ENCODE assay signal across 16 cellular contexts in genomic region chr10:87921934-87922688, GRCh38. TPM values are rescaled to one million over a fixed set of nuclear protein-coding genes. Genes with fewer than 3 reads are reported as not detected.
DNase-seq lines count a peak whose midpoint lies in the region; ATAC-seq and TF ChIP-seq lines count a peak whose summit lies in the region.
"Had no signal": no experiment of that assay in that cellular context is flagged by ENCODE, and none has a peak within 500 bp of the region (broad histone marks: within the 10 kb centered on the region; RNA-seq: fewer than 3 reads in every experiment).

No MANE protein-coding gene starts in this region.

- H4K8ac ChIP-seq in trophoblast cell (ENCODE audit: low read depth, low read length) = no peak overlapping the region

- H3K79me1 ChIP-seq in trophoblast cell (ENCODE audit: low read length) = no peaks in the 10 kb centered on the region

- no peak overlapping the region for H3K27ac ChIP-seq in trophoblast cell (ENCODE audit: low read depth, low read length)
- H3K27ac ChIP-seq: parathyroid adenoma, upper lobe of right lung had no signal

- no peak overlapping the region for H2BK120ac ChIP-seq in trophoblast cell (ENCODE audit: insufficient read depth, low read length, poor library complexity)

- peak overlapping the region; percentile 5 for H3K4me2 ChIP-seq in Loucy (ENCODE audit: low read depth, low read length, poor library complexity, severe bottlenecking)
- no peak overlapping the region for H3K4me2 ChIP-seq in trophoblast cell (ENCODE audit: low read length)

- H3K9ac ChIP-seq in Loucy (ENCODE audit: low read depth, low read length, poor library complexity, severe bottlenecking) (no peak overlapping the region), trophoblast cell (ENCODE audit: low read length) (peak overlapping the region; percentile 61)
- H3K9ac ChIP-seq: parathyroid adenoma had no signal

- H2BK5ac ChIP-seq in trophoblast cell (ENCODE audit: low read depth, low read length, poor library complexity) = no peak overlapping the region

- H3K27me3 ChIP-seq in Loucy (ENCODE audit: insufficient read depth, low read length, poor library complexity, severe bottlenecking) = no peaks in the 10 kb centered on the region
- H3K27me3 ChIP-seq in trophoblast cell (ENCODE audit: insufficient read depth, low read length) = no peaks in the 10 kb centered on the region
- H3K27me3 ChIP-seq: stomach, upper lobe of right lung had no signal

- H3K4me1 ChIP-seq in Loucy (ENCODE audit: insufficient read depth, low read length, poor library complexity, severe bottlenecking) (peaks cover 84% of the 10 kb centered on the region), trophoblast cell (ENCODE audit: control insufficient read depth in 1 of 2, insufficient read depth in 2 of 2, low read length in 2 of 2) (no peaks in the 10 kb centered on the region)
- H3K4me1 ChIP-seq: parathyroid adenoma had no signal

- H3K36me3 ChIP-seq in Loucy (ENCODE audit: insufficient read depth, low read length) = peaks cover 64% of the 10 kb centered on the region
- no peaks in the 10 kb centered on the region for H3K36me3 ChIP-seq in trophoblast cell (ENCODE audit: control insufficient read depth in 1 of 2, insufficient read depth in 2 of 2, low read length in 2 of 2)

- H3K14ac ChIP-seq in trophoblast cell (ENCODE audit: low read length) = no peak overlapping the region

- WGBS in trophoblast cell (ENCODE audit: extremely low coverage, insufficient coverage, insufficient read length) = no CpG with 5 or more reads among the region's 10 CpGs

- no peak overlapping the region for H3K4ac ChIP-seq in trophoblast cell (ENCODE audit: low read depth, low read length)

- intact Hi-C loops in Right ventricle myocardium superior (cut with DNase I) = no loop called here
- intact Hi-C loops in cardiac septum (cut with DNase I) = no loop called here

- no peak overlapping the region for H4K91ac ChIP-seq in trophoblast cell (ENCODE audit: low read depth, low read length)

- H3K9me3 ChIP-seq in Loucy (ENCODE audit: insufficient read depth, low read depth, low read length) (0 out of 2 replicates have a peak, but pooled peaks cover 6% of the 10 kb centered on the region), trophoblast cell (ENCODE audit: insufficient read depth, low read depth, low read length) (no peaks in the 10 kb centered on the region)
- H3K9me3 ChIP-seq: stomach, upper lobe of right lung had no signal

- H2AK5ac ChIP-seq in trophoblast cell (ENCODE audit: low read length) = no peak overlapping the region

- no peak overlapping the region for H2BK12ac ChIP-seq in trophoblast cell (ENCODE audit: low read length)

- H2AFZ ChIP-seq in Loucy (ENCODE audit: low read length) (no peak overlapping the region), trophoblast cell (ENCODE audit: insufficient read depth, low read length, poor library complexity) (no peak overlapping the region)
- H2AFZ ChIP-seq: parathyroid adenoma had no signal

- ATAC-seq in Right ventricle myocardium superior (ENCODE audit: poor library complexity) = peak; percentile 35
- no peak for ATAC-seq in HG02973 (IDR thresholded peaks at IDR 0.05; ENCODE audit: unreplicated experiment)
- ATAC-seq: upper lobe of right lung had no signal

- H3K9me2 ChIP-seq in Loucy (replicated peaks; ENCODE audit: low read depth, low read length) = no peaks in the 10 kb centered on the region

- DNase-seq in Right ventricle myocardium superior (no peak), cardiac septum (ENCODE audit: low spot score) (no peak), fibroblast of pulmonary artery (ENCODE audit: low read depth) (peak; percentile 24), trophoblast cell (no peak), AML-193 (lab: John Stamatoyannopoulos, UW) (no peak), putamen (ENCODE audit: low spot score) (no peak)
- DNase-seq: ACHN; NCI-H187; NCI-H510A treated with DMSO at 0.1 percent for 48 hours; SHP77 treated with DMSO at 0.1 percent for 48 hours; stimulated activated CD4-positive, alpha-beta T cell treated with anti-CD3 and anti-CD28 coated beads, Interleukin-2, amount 100 ng/mL, for 48 hours; stomach; upper lobe of right lung had no signal

- H3K4me3 ChIP-seq in Loucy (ENCODE audit: low read length, poor library complexity, severe bottlenecking) (no peak overlapping the region), fibroblast of pulmonary artery (replicated peaks; ENCODE audit: low read depth, low read length) (no peak overlapping the region), trophoblast cell (ENCODE audit: low read depth, low read length) (no peak overlapping the region)
- H3K4me3 ChIP-seq: stomach, upper lobe of right lung had no signal

- no peak overlapping the region for H4K12ac ChIP-seq in trophoblast cell (ENCODE audit: low read depth, low read length)

- H3F3A ChIP-seq in Loucy (ENCODE audit: low read depth) = peaks cover 10% of the 10 kb centered on the region; the same call in 1 of the 2 replicates

- H3K23ac ChIP-seq in trophoblast cell (ENCODE audit: low read length) = no peak overlapping the region

- TF ChIP-seq CTCF in Loucy (conservative IDR thresholded peaks at IDR 0.05; ENCODE audit: low read length) (no peak), fibroblast of pulmonary artery (IDR thresholded peaks at IDR 0.05; ENCODE audit: low read length, missing control alignments) (no peak)

- peaks cover 92% of the 10 kb centered on the region for H4K20me1 ChIP-seq in Loucy (ENCODE audit: insufficient read depth, low read length, poor library complexity, severe bottlenecking)

- H3K79me2 ChIP-seq in Loucy (ENCODE audit: insufficient read depth, low read length) (peaks cover 100% of the 10 kb centered on the region), trophoblast cell (ENCODE audit: control insufficient read depth, insufficient read depth, low read length, poor library complexity) (no peaks in the 10 kb centered on the region)

- H3K18ac ChIP-seq in trophoblast cell (ENCODE audit: low read length) = peak overlapping the region; percentile 6

RNA-seq across cellular contexts. Expression of gene PTEN, which starts 58.7 kb away (rescaled TPM):
- total RNA-seq in Right ventricle myocardium superior (54.3 TPM), cardiac septum (59.5 TPM)
- polyA plus RNA-seq in trophoblast cell (2013) = 52.1 and 54.8 TPM in 2 replicates

RNA-seq across cellular contexts. Expression of gene KLLN, which starts 58.8 kb away (rescaled TPM):
- total RNA-seq in Right ventricle myocardium superior = 0.30 TPM
- 0.24 TPM for total RNA-seq in cardiac septum
- 0.42 and 0.49 TPM in 2 replicates for polyA plus RNA-seq in trophoblast cell (2013)
